Comparison of ENCODE assay signal across 11 cellular contexts in the genomic region with DNA sequence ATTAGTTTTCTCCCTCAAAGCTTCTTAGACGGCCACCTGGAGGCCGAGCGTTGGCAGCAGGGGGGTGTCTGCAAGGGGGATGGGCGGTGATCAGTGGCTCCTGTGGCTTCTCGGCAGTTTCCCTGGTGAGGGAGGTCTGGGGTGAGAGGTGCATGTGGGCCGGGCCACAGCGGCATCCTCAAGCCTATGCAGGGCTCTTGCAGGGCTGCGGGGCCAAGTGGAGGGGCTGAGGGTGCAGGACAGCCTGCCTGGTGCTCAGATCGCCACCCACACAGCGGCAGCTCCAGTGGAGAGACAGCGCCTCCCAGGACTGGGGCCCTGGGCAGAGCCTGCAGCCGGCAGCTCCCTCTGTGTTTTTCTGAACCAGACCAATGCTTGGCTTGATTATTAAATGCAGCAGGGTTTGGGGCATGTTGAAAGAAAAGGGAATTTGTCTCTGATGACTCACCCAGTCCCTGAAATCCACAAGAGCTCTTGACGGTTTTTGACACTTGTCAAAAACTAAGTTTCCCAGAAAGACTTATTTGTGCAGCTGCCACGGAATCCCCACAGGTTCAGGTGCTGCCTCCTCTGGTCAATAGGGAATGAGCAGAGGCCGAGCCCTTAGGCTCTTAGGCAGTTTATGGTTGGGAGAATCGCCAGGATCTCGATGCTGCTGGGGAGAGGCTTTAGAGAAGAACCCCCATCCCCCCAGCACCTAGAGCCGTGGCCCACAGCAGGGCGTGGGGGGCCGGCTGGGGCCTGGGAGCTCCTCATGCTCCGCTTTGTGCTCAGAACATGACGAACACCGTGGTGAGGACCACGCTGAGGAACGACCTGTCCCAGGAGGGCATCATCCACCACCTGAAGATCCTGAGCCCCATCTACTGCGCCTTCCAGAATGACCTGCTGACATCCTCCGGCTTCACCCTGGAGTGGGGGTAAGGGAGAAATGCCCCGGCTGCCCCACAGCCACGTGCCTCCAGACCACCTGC. TPM values are rescaled to one million over a fixed set of nuclear protein-coding genes. Genes with fewer than 3 reads are reported as not detected.
DNase-seq lines count a peak whose midpoint lies in the region; ATAC-seq, FAIRE-seq and TF ChIP-seq lines count a peak whose summit lies in the region.
"Had no signal": no experiment of that assay in that cellular context is flagged by ENCODE, and none has a peak within 500 bp of the region (broad histone marks: within the 10 kb centered on the region; RNA-seq: fewer than 3 reads in every experiment).

No MANE protein-coding gene starts in this region.

- TF ChIP-seq CTCF in BE2C (IDR thresholded peaks at IDR 0.05; ENCODE audit: low read depth, low read length) (peak; percentile 29; the same call in 1 of the 2 replicates), RWPE1 (conservative IDR thresholded peaks at IDR 0.05; ENCODE audit: low read depth) (peak; percentile 17; the same call in 1 of the 2 replicates), kidney (IDR thresholded peaks at IDR 0.05; ENCODE audit: borderline replicate concordance, extremely low read depth, insufficient read depth) (no peak)

- POLR2A ChIA-PET in RWPE1 (lab: Yijun Ruan, JAX; ENCODE audit: low non-redundant PET) = no interaction called here

- intact Hi-C loops in kidney (cut with DNase I) = no loop called here

- H3K27ac ChIP-seq in RWPE1 (peak overlapping the region; percentile 61), kidney (ENCODE audit: low read depth in 2 of 2, low read length in 2 of 2) (no peak overlapping the region)

- FAIRE-seq in kidney (lab: Jason Lieb, UNC) = no peak

- H3K36me3 ChIP-seq in BE2C (no peaks in the 10 kb centered on the region), kidney (ENCODE audit: control insufficient read depth in 1 of 2, insufficient read depth in 2 of 2, low read length in 2 of 2) (no peaks in the 10 kb centered on the region)

- H3K27me3 ChIP-seq in BE2C = no peaks in the 10 kb centered on the region; the same call in 1 of the 2 replicates

- H3K9ac ChIP-seq in kidney (ENCODE audit: low read length in 2 of 2) = no peak overlapping the region

- H3K9me3 ChIP-seq in BE2C (no peaks in the 10 kb centered on the region; the same call in 1 of the 2 replicates), kidney (ENCODE audit: control insufficient read depth in 1 of 2, low read length in 2 of 2) (no peaks in the 10 kb centered on the region)

- DNase-seq in BE2C = no peak
- DNase-seq in HT-29 (ENCODE audit: low spot score) = peak; percentile 46
- DNase-seq in RWPE1 (ENCODE audit: low spot score) = no peak
- peak; percentile 59 for DNase-seq in kidney
- no peak for DNase-seq in 8988T
- no peak for DNase-seq in cerebellar cortex (ENCODE audit: low spot score)
- no peak for DNase-seq in amniotic stem cell (lab: John Stamatoyannopoulos, UW)
- DNase-seq: KG1; stimulated activated naive B cell treated with anti-CD40 and anti-IgM and Interleukin-4, amounts not matched to agents 10 μg/mL and 1 μg/mL and 100 μg/mL, for 72 hours had no signal

- CTCF ChIA-PET in RWPE1 (lab: Yijun Ruan, JAX) = interaction anchor here (0.6 to 1.3 kb wide), 5 partner anchors 19 to 596 kb away, joined by 3 to 4 read pairs (median 3); no protein-coding TSS in a partner anchor

- no peaks in the 10 kb centered on the region for H3K4me1 ChIP-seq in BE2C
- peaks cover 0 to 2% of the 10 kb centered on the region in 2 donors for H3K4me1 ChIP-seq in kidney (ENCODE audit: control insufficient read depth in 1 of 2, insufficient read depth in 1 of 2, low read depth in 1 of 2, low read length in 2 of 2)

- ATAC-seq in GM21515 (IDR thresholded peaks at IDR 0.05; ENCODE audit: unreplicated experiment) = no peak
- ATAC-seq: activated T-helper 17 cell treated with anti-CD3 and anti-CD28 coated beads, Interleukin-2, amount 50 U/mL, for 72 hours had no signal

- H3K4me3 ChIP-seq in BE2C (ENCODE audit: low read depth, low read length) = no peak overlapping the region
- H3K4me3 ChIP-seq in kidney (ENCODE audit: low read length in 2 of 2) = no peak overlapping the region

RNA-seq across cellular contexts. Expression of gene UMODL1, which starts 54.7 kb away (rescaled TPM):
- not detected for polyA plus RNA-seq in BE2C (2012; ENCODE audit: insufficient read depth, insufficient read length, low read depth)
- total RNA-seq in HT-29 (2014; rRNA removed; shearing (Covaris generic)) = 0.08 TPM in 1 of 2 replicates, not detected in the other
- total RNA-seq in kidney = not detected
- polyA plus RNA-seq in kidney (ENCODE audit: insufficient read depth, low read depth, low replicate concordance) = 0.39 TPM

Comparison
In these comparisons a context has a peak if more than half of its experiments do, and no peak if none do; other contexts are left out.
1. DNase-seq: peak in HT-29 (single experiment) and kidney (single experiment); none in BE2C (single experiment), RWPE1 (single experiment), 8988T (single experiment), cerebellar cortex (single experiment) and amniotic stem cell (single experiment).